Comparison of ENCODE assay signal across 8 cellular contexts in genomic region chr16:81445926-81446317, GRCh38. TPM values are rescaled to one million over a fixed set of nuclear protein-coding genes. Genes with fewer than 3 reads are reported as not detected.
DNase-seq lines count a peak whose midpoint lies in the region; ATAC-seq and TF ChIP-seq lines count a peak whose summit lies in the region.

No MANE protein-coding gene starts in this region.

- no peak for TF ChIP-seq RAD21 in HCT116 (IDR thresholded peaks at IDR 0.05; ENCODE audit: low read depth)

- H4K20me1 ChIP-seq in HCT116 (ENCODE audit: insufficient read depth), result peaks cover 15% of the 10 kb centered on the region; the same call in 1 of the 2 replicates

- H3K4me3 ChIP-seq in AG10803 (ENCODE audit: low read length), result peak overlapping the region; percentile 84
- H3K4me3 ChIP-seq in HCT116 (replicated peaks in 1 of 2; ENCODE audit: low read depth in 1 of 2, low read length in 2 of 2), result peak overlapping the region; percentile 62 to 86
- H3K4me3 ChIP-seq in thoracic aorta, result peak overlapping the region; percentile 72

- H2AFZ ChIP-seq in HCT116 (ENCODE audit: low read depth, low read length, poor library complexity, severe bottlenecking), result no peak overlapping the region

- no peak for TF ChIP-seq CTCF in AG10803 (conservative IDR thresholded peaks at IDR 0.05; ENCODE audit: low read length)
- TF ChIP-seq CTCF in HCT116 (IDR thresholded peaks at IDR 0.05 in 2 of 3, conservative IDR thresholded peaks at IDR 0.05 in 1 of 3; ENCODE audit: borderline replicate concordance in 1 of 3, insufficient read depth in 1 of 3, low read depth in 2 of 3, low read length in 2 of 3), result no peak
- no peak for TF ChIP-seq CTCF in thoracic aorta (IDR thresholded peaks at IDR 0.05)

- no peak for TF ChIP-seq POLR2A in HCT116 (IDR thresholded peaks at IDR 0.05; ENCODE audit: borderline replicate concordance, extremely low read depth, insufficient read depth, insufficient read length)

- peaks cover 58% of the 10 kb centered on the region for H3K79me2 ChIP-seq in HCT116 (ENCODE audit: insufficient read depth, low read length)

- BruUV-seq in HCT116 (replicated peaks; lab: Mats Ljungman, UMichigan), result no TSS peak

- peaks cover 47% of the 10 kb centered on the region for H3K4me1 Mint-ChIP-seq in activated naive CD8-positive, alpha-beta T cell treated with anti-CD3 and anti-CD28 coated beads, Interleukin-2, amount 10 ng/mL, durations not matched to agents 7 days and 5 days

- CTCF ChIA-PET in HCT116 (lab: Charles Lee), result no interaction called here

- peak overlapping the region; percentile 91 for H3K4me3 Mint-ChIP-seq in activated naive CD8-positive, alpha-beta T cell treated with anti-CD3 and anti-CD28 coated beads, Interleukin-2, amount 10 ng/mL, durations not matched to agents 7 days and 5 days

- H3K36me3 ChIP-seq in HCT116 (ENCODE audit: control insufficient read depth in 1 of 2, insufficient read depth in 2 of 2, low read length in 2 of 2) (peaks cover 0 to 8% of the 10 kb centered on the region in 2 experiments; a peak in 1 of 4 replicates), thoracic aorta (no peaks in the 10 kb centered on the region)

- peak overlapping the region; percentile 90 for H3K27ac Mint-ChIP-seq in activated naive CD8-positive, alpha-beta T cell treated with anti-CD3 and anti-CD28 coated beads, Interleukin-2, amount 10 ng/mL, durations not matched to agents 7 days and 5 days

- ATAC-seq in HCT116 (no peak), thoracic aorta (ENCODE audit: insufficient number of reproducible peaks, low FRiP score, low read depth) (no peak), HG02884 (IDR thresholded peaks at IDR 0.05; ENCODE audit: unreplicated experiment) (no peak), HG02938 (IDR thresholded peaks at IDR 0.05; ENCODE audit: unreplicated experiment) (no peak), GM18867 (IDR thresholded peaks at IDR 0.05; ENCODE audit: unreplicated experiment) (no peak)
- ATAC-seq in activated naive CD8-positive, alpha-beta T cell treated with anti-CD3 and anti-CD28 coated beads, Interleukin-2, amount 10 ng/mL, durations not matched to agents 7 days and 5 days (ENCODE audit: low read depth), result no peak

- DNase-seq in AG10803 (ENCODE audit: low read depth) (no peak), HCT116 (ENCODE audit: low read depth, low spot score) (no peak), left kidney (ENCODE audit: low read depth, low spot score) (peak; percentile 60), thoracic aorta (ENCODE audit: low spot score) (no peak)
- DNase-seq in activated naive CD8-positive, alpha-beta T cell treated with anti-CD3 and anti-CD28 coated beads, Interleukin-2, amount 10 ng/mL, durations not matched to agents 7 days and 5 days, result no peak

- H3K36me3 Mint-ChIP-seq in activated naive CD8-positive, alpha-beta T cell treated with anti-CD3 and anti-CD28 coated beads, Interleukin-2, amount 10 ng/mL, durations not matched to agents 7 days and 5 days, result peaks cover 22% of the 10 kb centered on the region

- H3K27me3 ChIP-seq in HCT116 (ENCODE audit: insufficient read depth, low read length), result no peaks in the 10 kb centered on the region
- H3K27me3 ChIP-seq in thoracic aorta (replicated peaks; ENCODE audit: insufficient read depth), result no peaks in the 10 kb centered on the region

- POLR2A ChIA-PET in HCT116 (lab: Charles Lee), result no interaction called here
- POLR2A ChIA-PET in activated naive CD8-positive, alpha-beta T cell treated with anti-CD3 and anti-CD28 coated beads, Interleukin-2, amount 10 ng/mL, durations not matched to agents 7 days and 5 days (lab: Charles Lee), result interaction anchor here (0.5 to 3.1 kb wide), 9 partner anchors 15 to 203 kb away, joined by 3 to 24 read pairs (median 4); partner anchors contain the start of gene GAN

- peak overlapping the region; percentile 83 for H3K4me2 ChIP-seq in HCT116 (ENCODE audit: low read length)

- peaks cover 25% of the 10 kb centered on the region for H3K27me3 Mint-ChIP-seq in activated naive CD8-positive, alpha-beta T cell treated with anti-CD3 and anti-CD28 coated beads, Interleukin-2, amount 10 ng/mL, durations not matched to agents 7 days and 5 days

- peak overlapping the region; percentile 92 for H3K9ac ChIP-seq in HCT116 (ENCODE audit: low read length)

- H3K4me1 ChIP-seq in HCT116 (ENCODE audit: control insufficient read depth in 1 of 2, insufficient read depth in 2 of 2, low read length in 2 of 2) (peaks cover 18 to 70% of the 10 kb centered on the region in 2 experiments; a peak in 3 of 4 replicates), thoracic aorta (ENCODE audit: control insufficient read depth in 1 of 2, low read depth in 2 of 2) (peaks cover 8 to 13% of the 10 kb centered on the region in 2 donors)

- H3K9me3 ChIP-seq in HCT116 (ENCODE audit: control insufficient read depth in 1 of 2, insufficient read depth in 1 of 2, low read depth in 1 of 2, low read length in 2 of 2) (no peaks in the 10 kb centered on the region), thoracic aorta (no peaks in the 10 kb centered on the region)

- H3K9me3 Mint-ChIP-seq in activated naive CD8-positive, alpha-beta T cell treated with anti-CD3 and anti-CD28 coated beads, Interleukin-2, amount 10 ng/mL, durations not matched to agents 7 days and 5 days, result no peaks in the 10 kb centered on the region

- no peaks in the 10 kb centered on the region for H3K9me2 ChIP-seq in HCT116 (ENCODE audit: insufficient read depth)

- peak overlapping the region; percentile 59 for H3K27ac ChIP-seq in HCT116 (ENCODE audit: low read depth, low read length)
- peak overlapping the region in 1 of 2 donors; percentile 32 for H3K27ac ChIP-seq in thoracic aorta

- intact Hi-C loops in HCT116 (cut with micrococcal nuclease), result no loop called here

- RAD21 ChIA-PET in HCT116 (lab: Charles Lee; ENCODE audit: low non-redundant PET in 1 of 2, low total read pairs in 2 of 2, uncharacterized antibody in 2 of 2, unreplicated experiment in 2 of 2), result no interaction called here

TF ChIP-seq in HCT116, 20 proteins besides CTCF, POLR2A, EP300 and RAD21 (continues in another document):
- no peak for TF ChIP-seq EZH2phosphoT487 (IDR thresholded peaks at IDR 0.05; ENCODE audit: borderline replicate concordance)
- TF ChIP-seq CBX3 (IDR thresholded peaks at IDR 0.05; ENCODE audit: low read depth), result no peak
- TF ChIP-seq ZBTB33 (IDR thresholded peaks at IDR 0.05; ENCODE audit: extremely low read depth, insufficient replicate concordance, low read length), result no peak
- no peak for TF ChIP-seq FOSL1 (IDR thresholded peaks at IDR 0.05; ENCODE audit: low read depth)
- TF ChIP-seq SRF (IDR thresholded peaks at IDR 0.05; ENCODE audit: low read depth), result no peak
- TF ChIP-seq YY1 (IDR thresholded peaks at IDR 0.05; ENCODE audit: extremely low read depth, insufficient replicate concordance, low read depth, low read length), result no peak
- TF ChIP-seq SIN3A (IDR thresholded peaks at IDR 0.05; ENCODE audit: low read depth), result no peak
- no peak for TF ChIP-seq POLR2AphosphoS5 (IDR thresholded peaks at IDR 0.05; ENCODE audit: low read depth, low read length)
- TF ChIP-seq MAX (IDR thresholded peaks at IDR 0.05), result no peak
- no peak for TF ChIP-seq EGR1 (IDR thresholded peaks at IDR 0.05; ENCODE audit: low read depth)
- no peak for TF ChIP-seq REST (IDR thresholded peaks at IDR 0.05; ENCODE audit: low read depth)

RNA-seq across cellular contexts. Expression of gene CMIP, which starts 1.3 kb away (rescaled TPM):
- total RNA-seq in HCT116 (2021; ENCODE audit: unreplicated experiment), result 64.6 TPM
- polyA plus RNA-seq in HCT116 (2012), result 40.2 and 45.3 TPM in 2 replicates
- 10 to 100 TPM; 65.4 to 76.7 TPM for total RNA-seq in activated naive CD8-positive, alpha-beta T cell treated with anti-CD3 and anti-CD28 coated beads, Interleukin-2, amount 10 ng/mL, durations not matched to agents 7 days and 5 days
- total RNA-seq in thoracic aorta, result 10 to 100 TPM; 20.8 to 46.8 TPM
